28 cellular contexts compared by ENCODE assay signal in the genomic region with DNA sequence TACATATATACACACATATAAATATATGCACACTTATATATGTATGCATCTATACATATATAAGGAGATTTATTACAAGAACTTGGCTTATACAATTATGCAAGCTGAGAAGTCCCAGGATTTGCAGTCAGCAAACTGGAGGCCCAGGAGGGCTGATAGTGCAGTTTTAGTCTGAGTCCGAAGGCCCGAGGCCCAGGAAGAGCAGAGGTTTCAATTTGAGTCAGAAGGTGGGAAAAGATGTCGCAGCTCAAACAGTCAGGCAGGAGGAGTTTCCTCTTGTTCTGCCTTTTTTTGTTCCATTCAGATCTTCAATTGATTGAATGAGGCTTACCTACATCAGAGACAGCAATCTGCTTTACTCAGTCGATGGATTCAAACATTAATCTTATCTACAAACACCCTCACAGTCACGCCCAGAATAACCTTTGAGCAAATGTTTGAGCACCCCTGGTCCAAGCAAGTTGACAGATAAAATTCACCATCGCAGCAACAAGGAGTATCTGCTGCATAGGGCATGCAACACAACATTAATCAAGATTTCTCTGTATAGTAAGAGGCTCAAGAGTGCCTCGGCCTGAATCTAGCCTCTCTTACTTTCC. TPM values are rescaled to one million over a fixed set of nuclear protein-coding genes. Genes with fewer than 3 reads are reported as not detected.
DNase-seq lines count a peak whose midpoint lies in the region; ATAC-seq and TF ChIP-seq lines count a peak whose summit lies in the region.
"Had no signal": no experiment of that assay in that cellular context is flagged by ENCODE, and none has a peak within 500 bp of the region (broad histone marks: within the 10 kb centered on the region; RNA-seq: fewer than 3 reads in every experiment).

No MANE protein-coding gene starts in this region.

- ATAC-seq in activated CD8-positive, alpha-beta memory T cell treated with anti-CD3 and anti-CD28 coated beads, Interleukin-2, amount 10 ng/mL, durations not matched to agents 7 days and 5 days = peak; percentile 21
- no peak for ATAC-seq in upper lobe of left lung (ENCODE audit: low FRiP score in 2 of 2)
- no peak for ATAC-seq in HG03045 (IDR thresholded peaks at IDR 0.05; ENCODE audit: unreplicated experiment)
- ATAC-seq: activated CD4-positive, CD25-positive, alpha-beta regulatory T cell treated with anti-CD3 and anti-CD28 coated beads, Interleukin-2, amount 50 U/mL, for 24 hours; left lobe of liver had no signal

- H3K4me1 Mint-ChIP-seq in activated CD8-positive, alpha-beta memory T cell treated with anti-CD3 and anti-CD28 coated beads, Interleukin-2, amount 10 ng/mL, durations not matched to agents 7 days and 5 days = peaks cover 20% of the 10 kb centered on the region
- peaks cover under 1% of the 10 kb centered on the region for H3K4me1 Mint-ChIP-seq in neural crest cell

- no TSS peak for BruUV-seq in OCI-LY7 (replicated peaks; lab: Mats Ljungman, UMichigan)

- no peak for TF ChIP-seq EP300 in upper lobe of left lung (IDR thresholded peaks at IDR 0.05)

- CTCF ChIA-PET in activated CD8-positive, alpha-beta memory T cell treated with anti-CD3 and anti-CD28 coated beads, Interleukin-2, amount 10 ng/mL, durations not matched to agents 7 days and 5 days (lab: Charles Lee) = interaction anchor here (0.8 to 2.9 kb wide), 12 partner anchors 10 to 247 kb away, joined by 3 to 15 read pairs (median 4); a partner anchor contains a TSS
- CTCF ChIA-PET in OCI-LY7 (lab: Charles Lee; ENCODE audit: unreplicated experiment) = no interaction called here

- POLR2A ChIA-PET in OCI-LY7 (lab: Charles Lee) = interaction anchor here (0.6 to 0.9 kb wide), 2 partner anchors 32 to 71 kb away, joined by 4 to 5 read pairs; no protein-coding TSS in a partner anchor

- H3K27me3 Mint-ChIP-seq in activated CD8-positive, alpha-beta memory T cell treated with anti-CD3 and anti-CD28 coated beads, Interleukin-2, amount 10 ng/mL, durations not matched to agents 7 days and 5 days = peaks cover 11% of the 10 kb centered on the region
- no peaks in the 10 kb centered on the region for H3K27me3 Mint-ChIP-seq in neural crest cell (ENCODE audit: low read depth)

- H3K36me3 Mint-ChIP-seq in activated CD8-positive, alpha-beta memory T cell treated with anti-CD3 and anti-CD28 coated beads, Interleukin-2, amount 10 ng/mL, durations not matched to agents 7 days and 5 days = no peaks in the 10 kb centered on the region
- H3K36me3 Mint-ChIP-seq in neural crest cell (ENCODE audit: low read depth) = no peaks in the 10 kb centered on the region

- no peaks in the 10 kb centered on the region for H3K9me2 ChIP-seq in OCI-LY7 (ENCODE audit: insufficient read depth, low read length)

- H3K4me2 ChIP-seq in OCI-LY7 (ENCODE audit: low read length) = no peak overlapping the region

- H3K4me1 ChIP-seq in OCI-LY7 (ENCODE audit: insufficient read depth, low read length, poor library complexity, severe bottlenecking) = no peaks in the 10 kb centered on the region
- peaks cover 6 to 18% (median 9%) of the 10 kb centered on the region in 4 donors for H3K4me1 ChIP-seq in upper lobe of left lung

- no peaks in the 10 kb centered on the region for H3K9me3 Mint-ChIP-seq in activated CD8-positive, alpha-beta memory T cell treated with anti-CD3 and anti-CD28 coated beads, Interleukin-2, amount 10 ng/mL, durations not matched to agents 7 days and 5 days (ENCODE audit: low read depth)
- H3K9me3 Mint-ChIP-seq in neural crest cell = no peaks in the 10 kb centered on the region

- intact Hi-C loops in OCI-LY7 (cut with micrococcal nuclease; ENCODE audit: unreplicated experiment) = no loop called here

- 74 to 78% methylated on average over 7 of the region's 7 CpGs for WGBS in upper lobe of left lung, 2 donors

- H3K4me3 ChIP-seq in GM12865 (ENCODE audit: low read depth, low read length) (no peak overlapping the region), OCI-LY7 (ENCODE audit: low read depth, low read length, poor library complexity, severe bottlenecking) (no peak overlapping the region), upper lobe of left lung (no peak overlapping the region)
- H3K4me3 ChIP-seq: K562, prostate gland, sigmoid colon, SJSA1, transverse colon had no signal

- H4K20me1 ChIP-seq in OCI-LY7 (ENCODE audit: insufficient read depth, low read length) = no peaks in the 10 kb centered on the region

- TF ChIP-seq CTCF in GM12865 (IDR thresholded peaks at IDR 0.05; ENCODE audit: insufficient read depth, low read depth, low read length, missing control alignments) (no peak), VCaP (conservative IDR thresholded peaks at IDR 0.05) (no peak), neural crest cell (conservative IDR thresholded peaks at IDR 0.05) (no peak), OCI-LY7 (conservative IDR thresholded peaks at IDR 0.05; ENCODE audit: low read length) (no peak), upper lobe of left lung (IDR thresholded peaks at IDR 0.05) (no peak)

- H3K9me3 ChIP-seq in OCI-LY7 (ENCODE audit: low read length) = no peaks in the 10 kb centered on the region
- no peaks in the 10 kb centered on the region for H3K9me3 ChIP-seq in upper lobe of left lung
- H3K9me3 ChIP-seq: prostate gland, sigmoid colon, SJSA1, transverse colon had no signal

- no peak overlapping the region for H3K4me3 Mint-ChIP-seq in activated CD8-positive, alpha-beta memory T cell treated with anti-CD3 and anti-CD28 coated beads, Interleukin-2, amount 10 ng/mL, durations not matched to agents 7 days and 5 days
- H3K4me3 Mint-ChIP-seq in neural crest cell = peak overlapping the region; percentile 33
- H3K4me3 Mint-ChIP-seq: B cell had no signal

- no peak overlapping the region for H2AFZ ChIP-seq in OCI-LY7 (ENCODE audit: low read length)

- H3K27ac ChIP-seq in VCaP (peak overlapping the region; percentile 44), OCI-LY7 (ENCODE audit: low read depth, low read length, poor library complexity, severe bottlenecking) (no peak overlapping the region), upper lobe of left lung (no peak overlapping the region)
- H3K27ac ChIP-seq: brain microvascular endothelial cell, prostate gland, sigmoid colon, SJSA1, transverse colon had no signal

- DNase-seq in activated CD8-positive, alpha-beta memory T cell treated with anti-CD3 and anti-CD28 coated beads, Interleukin-2, amount 10 ng/mL, durations not matched to agents 7 days and 5 days = peak; percentile 47
- no peak for DNase-seq in activated CD8-positive, alpha-beta memory T cell treated with anti-CD3 and anti-CD28 coated beads for 24 hours
- DNase-seq in GM12865 (ENCODE audit: low read depth) (peak; percentile 9), neural crest cell (ENCODE audit: low read depth, low spot score) (no peak), OCI-LY7 (ENCODE audit: low spot score) (no peak), upper lobe of left lung (no peak)
- DNase-seq: activated CD8-positive, alpha-beta memory T cell treated with anti-CD3 and anti-CD28 coated beads, Interleukin-2, amount 50 U/mL, for 48 hours; activated effector memory CD4-positive, alpha-beta T cell treated with anti-CD3 and anti-CD28 coated beads, Interleukin-2, amount 50 U/mL, for 16 hours; brain microvascular endothelial cell; DMS53; mesenchymal stem cell; NCI-H1105 treated with DMSO at 0.1 percent for 48 hours; NCI-H2029; NCI-H69; sigmoid colon; transverse colon had no signal

- peak overlapping the region; percentile 55 for H3K27ac Mint-ChIP-seq in activated CD8-positive, alpha-beta memory T cell treated with anti-CD3 and anti-CD28 coated beads, Interleukin-2, amount 10 ng/mL, durations not matched to agents 7 days and 5 days
- no peak overlapping the region for H3K27ac Mint-ChIP-seq in neural crest cell (ENCODE audit: unreplicated experiment)
- H3K27ac Mint-ChIP-seq: B cell had no signal

- no peak for TF ChIP-seq POLR2A in upper lobe of left lung (IDR thresholded peaks at IDR 0.05)

- no peaks in the 10 kb centered on the region for H3K36me3 ChIP-seq in OCI-LY7 (ENCODE audit: insufficient read depth, low read length)
- H3K36me3 ChIP-seq in upper lobe of left lung = no peaks in the 10 kb centered on the region
- H3K36me3 ChIP-seq: brain microvascular endothelial cell, prostate gland, sigmoid colon, SJSA1, transverse colon had no signal

- no peaks in the 10 kb centered on the region for H3K27me3 ChIP-seq in upper lobe of left lung
- H3K27me3 ChIP-seq: sigmoid colon, SJSA1, transverse colon had no signal

- no peaks in the 10 kb centered on the region for H3K79me2 ChIP-seq in OCI-LY7 (ENCODE audit: insufficient read depth, low read depth, low read length)

RNA-seq across cellular contexts. Expression of a gene that starts 4.0 kb away (rescaled TPM):
- under 1 TPM; 0.09 TPM for total RNA-seq in activated CD8-positive, alpha-beta memory T cell treated with anti-CD3 and anti-CD28 coated beads, Interleukin-2, amount 10 ng/mL, durations not matched to agents 7 days and 5 days
- total RNA-seq in neural crest cell = 0.50 and 0.75 TPM in 2 replicates
- total RNA-seq in OCI-LY7 (2014; rRNA removed; shearing (Covaris generic)) = not detected in 2 replicates
- not detected in 2 replicates for total RNA-seq in OCI-LY7 (2022)
- 1 to 10 TPM in 4 of 6 donors, under 1 TPM in 2; 0.76 to 4.2 (median 2.8) TPM for total RNA-seq in upper lobe of left lung
- total RNA-seq: A673, G401, K562, SJSA1 had no signal

RNA-seq across cellular contexts. Expression of a gene that starts 27.5 kb away (rescaled TPM):
- not detected for total RNA-seq in activated CD8-positive, alpha-beta memory T cell treated with anti-CD3 and anti-CD28 coated beads, Interleukin-2, amount 10 ng/mL, durations not matched to agents 7 days and 5 days
- total RNA-seq in neural crest cell (not detected in 2 replicates), OCI-LY7 (2022) (not detected in 2 replicates), upper lobe of left lung (not detected)
- total RNA-seq in OCI-LY7 (2014; rRNA removed; shearing (Covaris generic)) = not detected in 2 replicates
- total RNA-seq: A673, B cell, chondrocyte, G401, K562, left lobe of liver, MCF 10A, sigmoid colon, SJSA1, transverse colon had no signal

Comparison
In these comparisons a context has a peak if more than half of its experiments do, and no peak if none do; other contexts are left out.
1. DNase-seq: peak in activated CD8-positive, alpha-beta memory T cell treated with anti-CD3 and anti-CD28 coated beads, Interleukin-2, amount 10 ng/mL, durations not matched to agents 7 days and 5 days (single experiment) and GM12865 (single experiment); none in activated CD8-positive, alpha-beta memory T cell treated with anti-CD3 and anti-CD28 coated beads for 24 hours (single experiment), neural crest cell (single experiment), OCI-LY7 (single experiment) and upper lobe of left lung (0 of 2).